Comparison of ENCODE assay signal across 16 cellular contexts in the genomic region with DNA sequence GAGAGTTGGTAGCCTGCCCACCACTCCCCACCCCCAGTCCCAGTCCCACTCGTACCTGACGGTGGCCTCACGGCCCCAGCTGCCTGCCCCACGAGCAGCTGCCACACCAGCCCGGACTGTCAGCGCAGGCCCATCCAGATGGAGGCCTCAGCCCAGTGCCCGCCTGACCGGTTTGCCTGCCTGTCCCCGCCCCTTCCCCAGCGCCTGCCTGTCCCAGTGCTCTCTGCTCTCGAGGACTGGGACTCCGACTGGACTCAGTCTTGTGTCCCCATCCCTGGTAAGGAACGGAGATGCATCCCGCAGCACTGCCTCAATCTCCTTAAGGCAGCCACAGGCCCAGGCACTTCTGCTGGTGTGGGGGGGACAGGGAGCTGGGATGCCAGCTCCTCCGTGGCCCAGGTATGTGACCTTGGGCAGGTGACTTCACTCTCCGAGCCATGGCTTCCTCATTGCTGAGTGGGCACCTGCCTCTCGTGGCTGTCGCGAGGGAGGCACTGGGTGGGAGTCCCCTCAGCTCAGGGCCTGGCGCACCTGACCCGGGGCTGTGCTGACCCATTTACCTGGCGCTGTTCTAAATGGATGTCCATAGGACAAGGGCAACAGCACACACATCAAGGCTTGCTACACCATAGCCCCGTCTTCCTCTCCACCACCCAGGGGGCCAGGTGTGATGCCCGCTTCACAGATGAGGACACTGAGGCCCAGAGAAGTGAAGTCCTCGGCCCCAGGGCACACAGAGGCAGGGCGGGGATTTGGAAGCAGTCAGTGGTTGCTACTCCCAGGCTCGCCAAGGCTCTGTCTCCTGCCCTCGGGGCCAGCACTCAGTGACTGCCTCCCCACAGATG. TPM values are rescaled to one million over a fixed set of nuclear protein-coding genes. Genes with fewer than 3 reads are reported as not detected.
DNase-seq lines count a peak whose midpoint lies in the region; ATAC-seq and TF ChIP-seq lines count a peak whose summit lies in the region.
"Had no signal": no experiment of that assay in that cellular context is flagged by ENCODE, and none has a peak within 500 bp of the region (broad histone marks: within the 10 kb centered on the region; RNA-seq: fewer than 3 reads in every experiment).

Gene NKPD1 (minus strand): TSS at position 113 of the 845 bp plus-strand sequence. CDS start 832 bp downstream, outside the sequence.

- peaks cover 13% of the 10 kb centered on the region for H3K27me3 Mint-ChIP-seq in GM23338 (ENCODE audit: insufficient read depth, low read depth, poor library complexity)

- H3K79me2 ChIP-seq in GM23338 (replicated peaks; ENCODE audit: insufficient read depth): no peaks in the 10 kb centered on the region

- no peak within 1 kb of the TSS; the same call in 2 of the 3 replicates for H3K4me3 Mint-ChIP-seq in GM23338
- H3K4me3 Mint-ChIP-seq: stimulated activated effector memory CD8-positive, alpha-beta T cell treated with anti-CD3 and anti-CD28 coated beads, Interleukin-12 subunit alpha, Interleukin-12 subunit beta, amount 100 ng/mL, for 72 hours had no signal

- no peak within 1 kb of the TSS for H3K27ac Mint-ChIP-seq in GM23338
- H3K27ac Mint-ChIP-seq: activated naive CD4-positive, alpha-beta T cell treated with anti-CD3 and anti-CD28 coated beads, Interleukin-2, amount 50 U/mL, for 72 hours; stimulated activated effector memory CD8-positive, alpha-beta T cell treated with anti-CD3 and anti-CD28 coated beads, Interleukin-12 subunit alpha, Interleukin-12 subunit beta, amount 100 ng/mL, for 72 hours had no signal

- H3K4me3 ChIP-seq in GM23338: no peak within 1 kb of the TSS
- H3K4me3 ChIP-seq in skin epidermis: peak within 1 kb of the TSS in 5 of 7 experiments; percentile 10 to 39 (median 20)

- TF ChIP-seq CTCF in GM23338 (conservative IDR thresholded peaks at IDR 0.05; ENCODE audit: low read depth in 2 of 2): no peak

- peak; percentile 62 for DNase-seq in GM23338 (ENCODE audit: low spot score)
- DNase-seq in NCI-H526 treated with DMSO at 0.1 percent for 48 hours (lab: John Stamatoyannopoulos, UW): peak; percentile 16
- peak; percentile 78 for DNase-seq in iPS-NIHi11 (ENCODE audit: low spot score)
- no peak for DNase-seq in NAMALWA (ENCODE audit: low spot score)
- no peak for DNase-seq in head of caudate nucleus
- DNase-seq: activated CD8-positive, alpha-beta memory T cell treated with anti-CD3 and anti-CD28 coated beads for 24 hours; left cardiac atrium; NCI-H1417 treated with DMSO at 0.1 percent for 48 hours; occipital lobe; stimulated activated CD4-positive, alpha-beta T cell treated with anti-CD3 and anti-CD28 coated beads, Interleukin-1b, Interleukin-23, amount 100 ng/mL, for 48 hours; T-helper 1 cell had no signal

- no peaks in the 10 kb centered on the region for H3K36me3 ChIP-seq in GM23338 (ENCODE audit: insufficient read depth)

- H3K9me3 Mint-ChIP-seq in GM23338: no peaks in the 10 kb centered on the region; the same call in 2 of the 3 replicates
- H3K9me3 Mint-ChIP-seq: activated naive CD4-positive, alpha-beta T cell treated with anti-CD3 and anti-CD28 coated beads, Interleukin-2, amount 50 U/mL, for 72 hours; stimulated activated effector memory CD8-positive, alpha-beta T cell treated with anti-CD3 and anti-CD28 coated beads, Interleukin-12 subunit alpha, Interleukin-12 subunit beta, amount 100 ng/mL, for 72 hours had no signal

- intact Hi-C loops in head of caudate nucleus (cut with DNase I): no loop called here

- peaks cover 19% of the 10 kb centered on the region for H3K4me1 Mint-ChIP-seq in GM23338

- no peak within 1 kb of the TSS for H3K27ac ChIP-seq in GM23338 (ENCODE audit: low read depth)
- H3K27ac ChIP-seq in skin epidermis: peak within 1 kb of the TSS in 19 of 21 experiments; percentile 10 to 76 (median 67)

- H2AFZ ChIP-seq in GM23338: no peak within 1 kb of the TSS

- H3K4me2 ChIP-seq in GM23338: 0 out of 2 replicates have a peak within 1 kb of the TSS, but pooled peaks have one; percentile 43

- no peaks in the 10 kb centered on the region for H3K9me2 ChIP-seq in GM23338 (ENCODE audit: insufficient read depth)

- ATAC-seq in GM23338 (peak; percentile 18), GM18870 (IDR thresholded peaks at IDR 0.05; ENCODE audit: unreplicated experiment) (no peak)
- ATAC-seq: activated naive CD4-positive, alpha-beta T cell treated with anti-CD3 and anti-CD28 coated beads, Interleukin-2, amount 50 U/mL, for 72 hours; stimulated activated effector memory CD8-positive, alpha-beta T cell treated with anti-CD3 and anti-CD28 coated beads, Interleukin-12 subunit alpha, Interleukin-12 subunit beta, amount 100 ng/mL, for 72 hours had no signal

- no peaks in the 10 kb centered on the region for H3K4me1 ChIP-seq in GM23338 (ENCODE audit: insufficient read depth)

- no peaks in the 10 kb centered on the region for H3K27me3 ChIP-seq in GM23338 (ENCODE audit: insufficient read depth)

- no peaks in the 10 kb centered on the region; the same call in 1 of the 2 replicates for H4K20me1 ChIP-seq in GM23338 (replicated peaks; ENCODE audit: insufficient read depth)

- no peaks in the 10 kb centered on the region for H3F3A ChIP-seq in GM23338 (replicated peaks; ENCODE audit: low read depth)

- H3K36me3 Mint-ChIP-seq in GM23338 (ENCODE audit: low read depth): no peaks in the 10 kb centered on the region; the same call in 2 of the 3 replicates
- H3K36me3 Mint-ChIP-seq: activated naive CD4-positive, alpha-beta T cell treated with anti-CD3 and anti-CD28 coated beads, Interleukin-2, amount 50 U/mL, for 72 hours; stimulated activated effector memory CD8-positive, alpha-beta T cell treated with anti-CD3 and anti-CD28 coated beads, Interleukin-12 subunit alpha, Interleukin-12 subunit beta, amount 100 ng/mL, for 72 hours had no signal

TF ChIP-seq in GM23338, 12 proteins besides CTCF, POLR2A, EP300 and RAD21 (continues in another document):
- TF ChIP-seq STAT1 (IDR thresholded peaks at IDR 0.05; ENCODE audit: unreplicated experiment): no peak
- TF ChIP-seq ZNF331 (CRISPR knock-in tag; IDR thresholded peaks at IDR 0.05; ENCODE audit: low read depth): no peak
- TF ChIP-seq, protein P1, sequence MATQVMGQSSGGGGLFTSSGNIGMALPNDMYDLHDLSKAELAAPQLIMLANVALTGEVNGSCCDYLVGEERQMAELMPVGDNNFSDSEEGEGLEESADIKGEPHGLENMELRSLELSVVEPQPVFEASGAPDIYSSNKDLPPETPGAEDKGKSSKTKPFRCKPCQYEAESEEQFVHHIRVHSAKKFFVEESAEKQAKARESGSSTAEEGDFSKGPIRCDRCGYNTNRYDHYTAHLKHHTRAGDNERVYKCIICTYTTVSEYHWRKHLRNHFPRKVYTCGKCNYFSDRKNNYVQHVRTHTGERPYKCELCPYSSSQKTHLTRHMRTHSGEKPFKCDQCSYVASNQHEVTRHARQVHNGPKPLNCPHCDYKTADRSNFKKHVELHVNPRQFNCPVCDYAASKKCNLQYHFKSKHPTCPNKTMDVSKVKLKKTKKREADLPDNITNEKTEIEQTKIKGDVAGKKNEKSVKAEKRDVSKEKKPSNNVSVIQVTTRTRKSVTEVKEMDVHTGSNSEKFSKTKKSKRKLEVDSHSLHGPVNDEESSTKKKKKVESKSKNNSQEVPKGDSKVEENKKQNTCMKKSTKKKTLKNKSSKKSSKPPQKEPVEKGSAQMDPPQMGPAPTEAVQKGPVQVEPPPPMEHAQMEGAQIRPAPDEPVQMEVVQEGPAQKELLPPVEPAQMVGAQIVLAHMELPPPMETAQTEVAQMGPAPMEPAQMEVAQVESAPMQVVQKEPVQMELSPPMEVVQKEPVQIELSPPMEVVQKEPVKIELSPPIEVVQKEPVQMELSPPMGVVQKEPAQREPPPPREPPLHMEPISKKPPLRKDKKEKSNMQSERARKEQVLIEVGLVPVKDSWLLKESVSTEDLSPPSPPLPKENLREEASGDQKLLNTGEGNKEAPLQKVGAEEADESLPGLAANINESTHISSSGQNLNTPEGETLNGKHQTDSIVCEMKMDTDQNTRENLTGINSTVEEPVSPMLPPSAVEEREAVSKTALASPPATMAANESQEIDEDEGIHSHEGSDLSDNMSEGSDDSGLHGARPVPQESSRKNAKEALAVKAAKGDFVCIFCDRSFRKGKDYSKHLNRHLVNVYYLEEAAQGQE (IDR thresholded peaks at IDR 0.05; ENCODE audit: unreplicated experiment): no peak

RNA-seq across cellular contexts. Expression of gene NKPD1, which starts in this region (rescaled TPM):
- total RNA-seq in GM23338 (2014; rRNA removed; shearing (Covaris generic)): 1.3 and 2.2 TPM in 2 replicates
- 0.09 and 0.24 TPM in 2 replicates for polyA plus RNA-seq in GM23338 (2016; fragmentation: Nextera tagmentation; extraction: Ambion mirVana)
- total RNA-seq: HT1080 had no signal

Comparison
In these comparisons a context has a peak if more than half of its experiments do, and no peak if none do; other contexts are left out.
1. DNase-seq: peak in GM23338 (single experiment), NCI-H526 treated with DMSO at 0.1 percent for 48 hours (single experiment) and iPS-NIHi11 (single experiment); none in NAMALWA (single experiment) and head of caudate nucleus (0 of 42).